ENCODE assay signal across 3 cellular contexts in genomic region chr3:104438761-104439160, GRCh38.
A peak's percentile ranks its signal among the peaks of the same experiment; 100 is the strongest.
TF ChIP-seq lines count a peak whose summit lies in the region.

No MANE protein-coding gene starts in this region.

TF ChIP-seq in A549, 52 proteins besides CTCF, POLR2A, EP300 and RAD21:
- TF ChIP-seq RNF2 (IDR thresholded peaks at IDR 0.05; ENCODE audit: borderline replicate concordance, low read depth) (no peak), HOXA7 (CRISPR knock-in tag; IDR thresholded peaks at IDR 0.05) (peak; percentile 63; the same call in 1 of the 2 replicates)

TF ChIP-seq in H1, 55 proteins besides CTCF, POLR2A, EP300 and RAD21:
- TF ChIP-seq EGR1 (IDR thresholded peaks at IDR 0.05; ENCODE audit: borderline replicate concordance, low read depth, low read length) (no peak), JUND (IDR thresholded peaks at IDR 0.05; ENCODE audit: low read length) (no peak), E2F6 (IDR thresholded peaks at IDR 0.05) (no peak), CREB1 (IDR thresholded peaks at IDR 0.05) (no peak), JUN (IDR thresholded peaks at IDR 0.05; ENCODE audit: low read depth, low read length) (no peak), RFX5 (IDR thresholded peaks at IDR 0.05; ENCODE audit: borderline replicate concordance, low read depth, low read length) (no peak), PHF8 (conservative IDR thresholded peaks at IDR 0.05; ENCODE audit: low read depth, low read length) (no peak), BRCA1 (IDR thresholded peaks at IDR 0.05; ENCODE audit: low read depth, low read length) (no peak), ATF2 (IDR thresholded peaks at IDR 0.05; ENCODE audit: low read length) (no peak), ATF3 (IDR thresholded peaks at IDR 0.05; ENCODE audit: insufficient read depth, low read depth, low read length) (no peak), FOSL1 (IDR thresholded peaks at IDR 0.05; ENCODE audit: insufficient read depth, low read depth, low read length) (no peak), CHD1 (IDR thresholded peaks at IDR 0.05; ENCODE audit: low read depth, low read length) (no peak), KDM4A (IDR thresholded peaks at IDR 0.05; ENCODE audit: low read depth, low read length, severe bottlenecking) (no peak), SP1 (IDR thresholded peaks at IDR 0.05; ENCODE audit: low read depth, low read length) (no peak), HDAC6 (IDR thresholded peaks at IDR 0.05; ENCODE audit: low read depth, low read length) (no peak)

TF ChIP-seq in SK-N-SH treated with all-trans-retinoic acid at 6 μM for 48 hours, 23 proteins besides CTCF, POLR2A, EP300 and RAD21:
- no peak for TF ChIP-seq ISL1 (CRISPR knock-in tag; IDR thresholded peaks at IDR 0.05)
- TF ChIP-seq ARNTL (CRISPR knock-in tag; IDR thresholded peaks at IDR 0.05; ENCODE audit: borderline replicate concordance, low read depth): no peak
- TF ChIP-seq TSHZ2 (CRISPR knock-in tag; IDR thresholded peaks at IDR 0.05): no peak
- TF ChIP-seq ZFP3 (CRISPR knock-in tag; IDR thresholded peaks at IDR 0.05): no peak
- TF ChIP-seq SNAI2 (CRISPR knock-in tag; IDR thresholded peaks at IDR 0.05): no peak
- TF ChIP-seq ESRRG (CRISPR knock-in tag; IDR thresholded peaks at IDR 0.05): no peak
- no peak for TF ChIP-seq OSR1 (CRISPR knock-in tag; IDR thresholded peaks at IDR 0.05)
- no peak for TF ChIP-seq ZNF70 (CRISPR knock-in tag; IDR thresholded peaks at IDR 0.05)
- no peak for TF ChIP-seq GLIS3 (CRISPR knock-in tag; IDR thresholded peaks at IDR 0.05)
- no peak for TF ChIP-seq CSRNP3 (CRISPR knock-in tag; IDR thresholded peaks at IDR 0.05)
- TF ChIP-seq POU6F1 (CRISPR knock-in tag; IDR thresholded peaks at IDR 0.05; ENCODE audit: borderline replicate concordance, low read depth): no peak
- no peak for TF ChIP-seq PPARA (CRISPR knock-in tag; IDR thresholded peaks at IDR 0.05; ENCODE audit: borderline replicate concordance)
- TF ChIP-seq ZFP30 (CRISPR knock-in tag; IDR thresholded peaks at IDR 0.05): no peak
- TF ChIP-seq ZC3H10 (CRISPR knock-in tag; IDR thresholded peaks at IDR 0.05): no peak
- TF ChIP-seq PATZ1 (CRISPR knock-in tag; IDR thresholded peaks at IDR 0.05; ENCODE audit: borderline replicate concordance): no peak
- TF ChIP-seq CSDC2 (CRISPR knock-in tag; IDR thresholded peaks at IDR 0.05): no peak
- no peak for TF ChIP-seq TCF4 (CRISPR knock-in tag; IDR thresholded peaks at IDR 0.05; ENCODE audit: borderline replicate concordance)
- no peak for TF ChIP-seq ZNF8 (CRISPR knock-in tag; IDR thresholded peaks at IDR 0.05)
- no peak for TF ChIP-seq ZNF565 (CRISPR knock-in tag; conservative IDR thresholded peaks at IDR 0.05; ENCODE audit: low read depth)
- no peak for TF ChIP-seq CREB5 (CRISPR knock-in tag; IDR thresholded peaks at IDR 0.05; ENCODE audit: low read depth)
